In the genomic region with DNA sequence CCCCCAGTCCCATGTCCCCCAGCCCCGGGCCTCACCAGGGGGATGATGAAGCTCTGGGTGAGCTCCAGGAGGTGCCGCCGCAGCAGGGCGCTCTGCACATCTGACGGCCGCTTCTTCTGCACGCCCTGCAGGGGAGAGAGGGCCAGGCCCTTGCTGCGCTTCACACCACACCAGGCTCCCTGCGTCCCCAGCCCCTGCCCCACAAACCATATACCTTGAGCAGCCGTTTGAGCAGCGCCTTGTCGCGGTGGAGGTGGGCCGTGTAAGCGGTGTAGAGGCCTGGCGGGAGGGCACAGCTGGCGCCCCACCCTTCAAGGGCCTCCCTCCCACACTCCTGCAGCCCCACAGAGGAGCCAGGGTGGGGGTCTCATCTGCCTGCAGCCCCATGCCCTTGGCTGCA, we compare ENCODE assay signal across 1 cellular context.
TF ChIP-seq lines count a peak whose summit lies in the region.

No MANE protein-coding gene starts in this region.

TF ChIP-seq in K562, 482 proteins besides CTCF, POLR2A, EP300 and RAD21:
- TF ChIP-seq SRF (CRISPR knock-in tag; IDR thresholded peaks at IDR 0.05): no peak
- TF ChIP-seq, protein P1, sequence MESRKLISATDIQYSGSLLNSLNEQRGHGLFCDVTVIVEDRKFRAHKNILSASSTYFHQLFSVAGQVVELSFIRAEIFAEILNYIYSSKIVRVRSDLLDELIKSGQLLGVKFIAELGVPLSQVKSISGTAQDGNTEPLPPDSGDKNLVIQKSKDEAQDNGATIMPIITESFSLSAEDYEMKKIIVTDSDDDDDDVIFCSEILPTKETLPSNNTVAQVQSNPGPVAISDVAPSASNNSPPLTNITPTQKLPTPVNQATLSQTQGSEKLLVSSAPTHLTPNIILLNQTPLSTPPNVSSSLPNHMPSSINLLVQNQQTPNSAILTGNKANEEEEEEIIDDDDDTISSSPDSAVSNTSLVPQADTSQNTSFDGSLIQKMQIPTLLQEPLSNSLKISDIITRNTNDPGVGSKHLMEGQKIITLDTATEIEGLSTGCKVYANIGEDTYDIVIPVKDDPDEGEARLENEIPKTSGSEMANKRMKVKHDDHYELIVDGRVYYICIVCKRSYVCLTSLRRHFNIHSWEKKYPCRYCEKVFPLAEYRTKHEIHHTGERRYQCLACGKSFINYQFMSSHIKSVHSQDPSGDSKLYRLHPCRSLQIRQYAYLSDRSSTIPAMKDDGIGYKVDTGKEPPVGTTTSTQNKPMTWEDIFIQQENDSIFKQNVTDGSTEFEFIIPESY (CRISPR knock-in tag; IDR thresholded peaks at IDR 0.05): peak; percentile 79; the same call in 1 of the 2 replicates
